Comparison of ENCODE assay signal across 7 cellular contexts in genomic region chr5:14664270-14665109, GRCh38. TPM values are rescaled to one million over a fixed set of nuclear protein-coding genes. Genes with fewer than 3 reads are reported as not detected.
DNase-seq lines count a peak whose midpoint lies in the region; ATAC-seq, FAIRE-seq and TF ChIP-seq lines count a peak whose summit lies in the region.

TSS of gene OTULIN (plus strand) at chr5:14664718. CDS start at chr5:14664826, 108 bp downstream.

- peak; percentile 87 for FAIRE-seq in GM18507 (lab: Jason Lieb, UNC)

- intact Hi-C loops in sciatic nerve (cut with DNase I): no loop called here

- in situ Hi-C loops in astrocyte of the spinal cord (cut with HindIII; ENCODE audit: low sequenced_read_pairs): no loop called here

- ATAC-seq in HG02938 (IDR thresholded peaks at IDR 0.05; ENCODE audit: unreplicated experiment) (peak; percentile 56), sciatic nerve (peak; percentile 99)

- no peak for TF ChIP-seq CTCF in astrocyte of the spinal cord (IDR thresholded peaks at IDR 0.05; ENCODE audit: low read depth, low read length)

- H3K4me3 ChIP-seq in astrocyte of the spinal cord (ENCODE audit: low read depth, low read length): peak within 1 kb of the TSS; percentile 69

- DNase-seq in GM18507 (ENCODE audit: extremely low spot score, insufficient read length, low read depth) (peak; percentile 91), NCI-H1694 treated with DMSO at 0.1 percent for 48 hours (lab: John Stamatoyannopoulos, UW) (peak; percentile 82), T1000 (lab: John Stamatoyannopoulos, UW) (peak; percentile 69), astrocyte of the spinal cord (ENCODE audit: low read depth, low spot score) (peak; percentile 91), hypothalamus (lab: John Stamatoyannopoulos, UW) (peak; percentile 61 to 97 (median 87)), sciatic nerve (ENCODE audit: low spot score) (peak; percentile 93)

RNA-seq across cellular contexts. Expression of gene OTULIN, which starts in this region (rescaled TPM):
- total RNA-seq in sciatic nerve: 34.5 TPM

Comparison
In these comparisons a context has a peak if more than half of its experiments do, and no peak if none do; other contexts are left out.
1. Peak in every context shown above with its lines: DNase-seq, ATAC-seq and H3K4me3 ChIP-seq.